ENCODE assay signal across 16 cellular contexts in the genomic region with DNA sequence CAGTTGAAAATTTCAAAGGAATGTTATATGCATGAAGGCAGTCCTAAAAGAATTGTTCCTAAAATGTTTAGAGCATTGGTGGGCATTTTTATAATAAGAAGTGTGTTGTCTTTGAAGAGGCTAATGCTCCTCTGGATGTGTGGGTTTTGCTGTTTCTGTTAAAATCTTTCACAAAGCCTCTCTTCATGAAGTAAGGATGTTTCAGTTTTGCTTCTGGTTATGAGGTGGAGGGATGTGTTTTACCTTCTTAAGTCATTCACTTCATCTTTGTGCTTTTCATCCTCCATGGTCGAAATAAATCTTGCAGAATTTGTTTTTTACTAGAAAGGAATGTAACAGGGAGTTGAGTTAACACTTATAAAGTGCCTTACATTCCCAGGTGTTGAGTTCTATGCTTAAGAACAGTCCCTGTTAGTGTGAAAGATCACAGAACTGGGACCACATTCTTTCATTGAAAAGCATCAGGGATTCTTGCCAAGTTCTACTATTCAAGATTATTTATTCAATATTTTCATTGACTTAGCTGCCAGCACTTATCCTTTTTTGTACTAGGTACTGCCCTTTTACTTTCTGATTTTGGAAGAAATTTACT. TPM values are rescaled to one million over a fixed set of nuclear protein-coding genes. Genes with fewer than 3 reads are reported as not detected.
DNase-seq lines count a peak whose midpoint lies in the region; ATAC-seq and TF ChIP-seq lines count a peak whose summit lies in the region.
"Had no signal": no experiment of that assay in that cellular context is flagged by ENCODE, and none has a peak within 500 bp of the region (broad histone marks: within the 10 kb centered on the region; RNA-seq: fewer than 3 reads in every experiment).

No MANE protein-coding gene starts in this region.

- no peaks in the 10 kb centered on the region for H3K36me3 ChIP-seq in smooth muscle cell (ENCODE audit: low read depth)
- H3K36me3 ChIP-seq: BE2C, gastroesophageal sphincter, neutrophil had no signal

- H2AFZ ChIP-seq in smooth muscle cell (ENCODE audit: low read depth), result no peak overlapping the region

- no peak overlapping the region for H3K9ac ChIP-seq in smooth muscle cell (ENCODE audit: low read depth)

- ATAC-seq in GM18502 (IDR thresholded peaks at IDR 0.05; ENCODE audit: poor library complexity, unreplicated experiment), result peak; percentile 73
- ATAC-seq in GM19463 (IDR thresholded peaks at IDR 0.05; ENCODE audit: unreplicated experiment), result peak; percentile 89
- ATAC-seq in HG03095 (IDR thresholded peaks at IDR 0.05; ENCODE audit: unreplicated experiment), result peak; percentile 82
- ATAC-seq: gastroesophageal sphincter had no signal

- no peaks in the 10 kb centered on the region for H3K27me3 ChIP-seq in smooth muscle cell (ENCODE audit: low read depth)
- H3K27me3 ChIP-seq: BE2C, gastroesophageal sphincter had no signal

- H4K20me1 ChIP-seq in smooth muscle cell (ENCODE audit: low read depth), result no peaks in the 10 kb centered on the region

- no peaks in the 10 kb centered on the region for H3K79me2 ChIP-seq in smooth muscle cell (ENCODE audit: low read depth)

- WGBS in smooth muscle cell (ENCODE audit: low lambda C conversion rate), result 35% methylated on average over 1 of the region's 1 CpG

- no peaks in the 10 kb centered on the region for H3F3A ChIP-seq in smooth muscle cell (ENCODE audit: low read depth)

- no peak overlapping the region for H3K27ac ChIP-seq in smooth muscle cell (ENCODE audit: low read depth)
- H3K27ac ChIP-seq: gastroesophageal sphincter, neutrophil had no signal

- no peaks in the 10 kb centered on the region for H3K9me3 ChIP-seq in smooth muscle cell (replicated peaks; ENCODE audit: low read depth)
- H3K9me3 ChIP-seq: BE2C, gastroesophageal sphincter, neutrophil had no signal

- H3K4me2 ChIP-seq in smooth muscle cell, result no peak overlapping the region

- intact Hi-C loops in cardiac septum (cut with DNase I), result no loop called here

- no peak for TF ChIP-seq CTCF in choroid plexus epithelial cell (conservative IDR thresholded peaks at IDR 0.05; ENCODE audit: low read depth, low read length)
- no peak for TF ChIP-seq CTCF in smooth muscle cell (IDR thresholded peaks at IDR 0.05; ENCODE audit: borderline replicate concordance, insufficient read depth, poor library complexity, severe bottlenecking)

- H3K4me3 ChIP-seq in choroid plexus epithelial cell (ENCODE audit: low read depth, low read length) (no peak overlapping the region), smooth muscle cell (no peak overlapping the region)
- H3K4me3 ChIP-seq: gastroesophageal sphincter had no signal

- H3K4me1 ChIP-seq in smooth muscle cell (ENCODE audit: low read depth), result peaks cover 18% of the 10 kb centered on the region
- H3K4me1 ChIP-seq: BE2C, gastroesophageal sphincter had no signal

- DNase-seq in choroid plexus epithelial cell (ENCODE audit: low read depth), result peak; percentile 52
- no peak for DNase-seq in cardiac septum (ENCODE audit: low spot score)
- DNase-seq in smooth muscle cell (lab: John Stamatoyannopoulos, UW; ENCODE audit: unreplicated experiment), result no peak
- DNase-seq in GM03348 (ENCODE audit: low spot score), result no peak
- no peak for DNase-seq in activated effector memory CD4-positive, alpha-beta T cell treated with Interleukin-2 at 50 U/mL for 16 hours
- DNase-seq: activated CD4-positive, alpha-beta T cell treated with anti-CD3 and anti-CD28 coated beads, Interleukin-2, amount 50 U/mL, for 48 hours; BE2C; EL; KBM-7 had no signal

RNA-seq across cellular contexts. Expression of a gene that starts 21.1 kb away (rescaled TPM):
- 19.5 TPM for total RNA-seq in cardiac septum
- 1.2 and 4.1 TPM in 2 replicates for total RNA-seq in smooth muscle cell
- polyA plus RNA-seq in smooth muscle cell, result 0.48 and 1.6 TPM in 2 replicates
- total RNA-seq: OCI-LY7; T-helper 1 cell treated with Interleukin-12 subunit alpha and Interleukin-12 subunit beta and Interleukin-4 antibody, amounts not matched to agents 30 ng/mL and 1 ng/mL, for 36 hours had no signal
